27 cellular contexts compared by ENCODE assay signal in the genomic region with DNA sequence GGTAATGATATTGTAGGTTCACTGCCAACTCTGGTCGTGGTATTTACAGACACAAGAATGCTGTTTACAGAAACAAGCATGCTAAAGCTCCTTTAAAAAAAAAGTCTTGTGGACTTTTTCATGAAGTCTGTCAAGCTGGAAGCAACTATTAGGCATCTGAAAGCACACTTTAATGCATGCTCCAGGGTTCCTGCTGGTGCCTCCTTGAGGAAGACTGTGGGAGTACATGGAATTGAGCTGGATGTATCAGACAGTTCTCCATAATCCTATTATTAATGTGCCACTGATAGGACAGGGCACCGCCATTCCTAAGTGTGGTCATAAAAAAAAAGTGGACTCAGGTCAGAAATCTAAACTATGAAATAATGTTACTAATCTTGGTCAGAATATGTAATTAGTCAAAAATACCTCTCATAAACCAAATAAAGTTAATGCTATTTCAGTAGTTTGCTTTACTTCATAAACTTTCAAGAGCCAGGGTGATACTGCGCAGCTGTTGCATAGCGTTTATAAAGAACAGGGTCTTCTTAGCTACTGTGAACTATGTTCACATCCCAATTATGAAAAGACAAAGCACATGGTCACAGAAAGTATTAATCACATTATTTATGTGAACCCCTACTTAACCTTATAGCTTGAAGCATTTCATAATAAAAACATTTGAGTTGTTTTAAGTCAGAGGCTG.
A peak's percentile ranks its signal among the peaks of the same experiment; 100 is the strongest.
DNase-seq lines count a peak whose midpoint lies in the region; ATAC-seq, FAIRE-seq and TF ChIP-seq lines count a peak whose summit lies in the region.
"Had no signal": no experiment of that assay in that cellular context is flagged by ENCODE, and none has a peak within 500 bp of the region (broad histone marks: within the 10 kb centered on the region; RNA-seq: fewer than 3 reads in every experiment).

No MANE protein-coding gene starts in this region.

- H3K36me3 ChIP-seq in WERI-Rb-1: no peaks in the 10 kb centered on the region
- no peaks in the 10 kb centered on the region for H3K36me3 ChIP-seq in testis (ENCODE audit: low read depth, missing control alignments)
- H3K36me3 ChIP-seq in transverse colon: no peaks in the 10 kb centered on the region
- no peaks in the 10 kb centered on the region for H3K36me3 ChIP-seq in pancreas
- H3K36me3 ChIP-seq: BLaER1, esophagus squamous epithelium had no signal

- TF ChIP-seq CTCF in WERI-Rb-1 (IDR thresholded peaks at IDR 0.05; ENCODE audit: low read depth, low read length) (0 out of 2 replicates have a peak, but pooled peaks have one; percentile 13), foreskin keratinocyte (conservative IDR thresholded peaks at IDR 0.05) (peak; percentile 29), testis (IDR thresholded peaks at IDR 0.05) (no peak), transverse colon (IDR thresholded peaks at IDR 0.05) (no peak), pancreas (IDR thresholded peaks at IDR 0.05) (no peak)

- peak; percentile 12 for DNase-seq in DMS 273 (lab: John Stamatoyannopoulos, UW; ENCODE audit: unreplicated experiment)
- DNase-seq in DMS 273 treated with DMSO at 0.1 percent for 48 hours (lab: John Stamatoyannopoulos, UW): no peak
- no peak for DNase-seq in WERI-Rb-1
- no peak for DNase-seq in foreskin keratinocyte
- DNase-seq in testis: peak; percentile 16
- no peak for DNase-seq in transverse colon
- DNase-seq in posterior cingulate gyrus: no peak
- no peak for DNase-seq in pancreas
- DNase-seq: activated CD8-positive, alpha-beta memory T cell treated with anti-CD3 and anti-CD28 coated beads for 24 hours; activated naive CD4-positive, alpha-beta T cell treated with anti-CD3 and anti-CD28 coated beads, Interleukin-2, amount 10 ng/mL, durations not matched to agents 7 days and 5 days; activated T-cell treated with anti-CD3 and anti-CD28 coated beads, Interleukin-2, amount 50 U/mL, for 4 hours; Calu3; cerebellar nuclear complex; effector CD8-positive, alpha-beta T cell; esophagus squamous epithelium; glutamatergic neuron; NCI-H1105 treated with DMSO at 0.1 percent for 48 hours; NCI-H2081; NCI-H446; RPMI8226; stimulated activated CD4-positive, alpha-beta T cell treated with anti-CD3 and anti-CD28 coated beads, Interleukin-4, amount 100 ng/mL, for 4 hours; stimulated activated naive CD8-positive, alpha-beta T cell treated with anti-CD3 and anti-CD28 coated beads, Interleukin-15, amount 100 ng/mL, for 72 hours; T-helper 9 cell; trophoblast cell had no signal

- H3K4me3 ChIP-seq in WERI-Rb-1 (ENCODE audit: low read depth, low read length) (no peak overlapping the region), testis (no peak overlapping the region), transverse colon (no peak overlapping the region), pancreas (no peak overlapping the region)
- H3K4me3 ChIP-seq: BLaER1, esophagus squamous epithelium had no signal

- intact Hi-C loops in testis (cut with DNase I; ENCODE audit: low total_unique reads): no loop called here
- intact Hi-C loops in transverse colon (cut with DNase I; ENCODE audit: low total_unique reads): no loop called here
- intact Hi-C loops in posterior cingulate gyrus (cut with DNase I): no loop called here
- intact Hi-C loops in pancreas (cut with DNase I): no loop called here

- no peaks in the 10 kb centered on the region for H3K27me3 ChIP-seq in WERI-Rb-1 (ENCODE audit: insufficient read depth, low read depth, severe bottlenecking)
- H3K27me3 ChIP-seq in foreskin keratinocyte: no peaks in the 10 kb centered on the region
- H3K27me3 ChIP-seq in testis: no peaks in the 10 kb centered on the region
- H3K27me3 ChIP-seq in transverse colon: no peaks in the 10 kb centered on the region
- H3K27me3 ChIP-seq in pancreas: no peaks in the 10 kb centered on the region
- H3K27me3 ChIP-seq: BLaER1, esophagus squamous epithelium had no signal

- ATAC-seq in foreskin keratinocyte (no peak), pancreas (no peak)
- ATAC-seq: activated CD4-positive, CD25-positive, alpha-beta regulatory T cell treated with anti-CD3 and anti-CD28 coated beads, Interleukin-2, amount 50 U/mL, for 24 hours; activated T-cell treated with anti-CD3 and anti-CD28 coated beads, Interleukin-2, amount 50 U/mL, for 4 hours; stimulated activated naive CD8-positive, alpha-beta T cell treated with anti-CD3 and anti-CD28 coated beads, Interleukin-15, amount 100 ng/mL, for 72 hours had no signal

- no peak for TF ChIP-seq POLR2A in testis (IDR thresholded peaks at IDR 0.05)
- TF ChIP-seq POLR2A in transverse colon (IDR thresholded peaks at IDR 0.05): no peak

- WGBS in testis, 2 donors: 55 to 58% methylated on average over 4 of the region's 4 CpGs
- 48 to 68% methylated on average over 4 of the region's 4 CpGs for WGBS in transverse colon (ENCODE audit: low coverage in 1 of 2), 2 donors
- WGBS in pancreas, 2 donors: 75 to 81% methylated on average over 4 of the region's 4 CpGs

- no peak for FAIRE-seq in pancreas (lab: Jason Lieb, UNC)
- FAIRE-seq: astrocyte had no signal

- no peaks in the 10 kb centered on the region for H3K4me1 ChIP-seq in foreskin keratinocyte
- no peaks in the 10 kb centered on the region for H3K4me1 ChIP-seq in testis
- H3K4me1 ChIP-seq in transverse colon: no peaks in the 10 kb centered on the region
- no peaks in the 10 kb centered on the region for H3K4me1 ChIP-seq in pancreas
- H3K4me1 ChIP-seq: BLaER1, esophagus squamous epithelium had no signal

- TF ChIP-seq EP300 in transverse colon (IDR thresholded peaks at IDR 0.05; ENCODE audit: low read depth): no peak

- H3K27ac ChIP-seq in WERI-Rb-1 (no peak overlapping the region), foreskin keratinocyte (no peak overlapping the region), testis (no peak overlapping the region), transverse colon (no peak overlapping the region), pancreas (no peak overlapping the region)
- H3K27ac ChIP-seq: BLaER1, esophagus squamous epithelium had no signal

- in situ Hi-C loops in transverse colon (cut with MboI; ENCODE audit: low pct_ligation_motif_present in 1 of 4, low pct_unique_long_range_greater_than_20kb in 1 of 4, low sequenced_read_pairs in 3 of 4): no loop called here

- no peaks in the 10 kb centered on the region for H3K9me3 ChIP-seq in WERI-Rb-1 (ENCODE audit: severe bottlenecking)
- H3K9me3 ChIP-seq in testis: no peaks in the 10 kb centered on the region
- no peaks in the 10 kb centered on the region for H3K9me3 ChIP-seq in transverse colon
- no peaks in the 10 kb centered on the region for H3K9me3 ChIP-seq in pancreas
- H3K9me3 ChIP-seq: BLaER1, esophagus squamous epithelium had no signal

Comparison
In these comparisons a context has a peak if more than half of its experiments do, and no peak if none do; other contexts are left out.
1. DNase-seq: peak in DMS 273 (single experiment) and testis (single experiment); none in DMS 273 treated with DMSO at 0.1 percent for 48 hours (single experiment), WERI-Rb-1 (single experiment), foreskin keratinocyte (0 of 2), transverse colon (single experiment), posterior cingulate gyrus (0 of 10) and pancreas (0 of 6).
2. CTCF ChIP-seq: peak in WERI-Rb-1 (single experiment) and foreskin keratinocyte (single experiment); none in testis (0 of 3), transverse colon (0 of 5) and pancreas (0 of 4).